Comparison of ENCODE assay signal across 1 cellular context in the genomic region with DNA sequence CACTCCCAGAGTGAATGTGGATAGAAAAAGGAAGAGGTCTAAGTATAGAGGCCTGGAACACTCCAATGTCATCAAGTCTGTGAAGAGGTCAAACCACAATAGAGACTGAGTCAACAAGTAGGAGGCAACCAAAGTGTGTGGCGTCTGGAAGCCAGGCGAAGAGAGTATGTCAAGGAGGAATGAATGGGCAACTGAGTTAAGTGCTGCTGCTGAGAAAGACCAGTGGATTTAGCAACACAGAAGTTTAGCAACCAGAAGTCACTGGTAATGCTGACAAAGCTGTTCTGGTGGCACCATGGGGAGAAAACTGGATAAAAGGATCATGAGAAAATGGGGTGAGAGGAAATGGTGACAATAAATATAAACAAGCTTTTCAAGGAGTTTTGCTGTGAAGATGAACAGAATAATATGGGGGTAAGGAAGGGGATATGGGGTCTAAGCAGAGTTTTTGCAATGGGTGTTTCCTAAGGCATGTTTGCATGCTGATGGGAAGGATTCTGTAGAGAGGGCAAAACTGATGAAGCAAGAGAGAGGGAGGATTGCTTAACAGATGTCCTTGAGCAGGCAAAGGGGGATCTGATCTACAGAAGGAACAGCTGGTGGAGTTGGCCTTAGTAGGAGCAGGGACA.
TF ChIP-seq lines count a peak whose summit lies in the region.

No MANE protein-coding gene starts in this region.

TF ChIP-seq in HEK293, 187 proteins besides CTCF, POLR2A, EP300 and RAD21 (continued from another document):
- TF ChIP-seq, protein P1, sequence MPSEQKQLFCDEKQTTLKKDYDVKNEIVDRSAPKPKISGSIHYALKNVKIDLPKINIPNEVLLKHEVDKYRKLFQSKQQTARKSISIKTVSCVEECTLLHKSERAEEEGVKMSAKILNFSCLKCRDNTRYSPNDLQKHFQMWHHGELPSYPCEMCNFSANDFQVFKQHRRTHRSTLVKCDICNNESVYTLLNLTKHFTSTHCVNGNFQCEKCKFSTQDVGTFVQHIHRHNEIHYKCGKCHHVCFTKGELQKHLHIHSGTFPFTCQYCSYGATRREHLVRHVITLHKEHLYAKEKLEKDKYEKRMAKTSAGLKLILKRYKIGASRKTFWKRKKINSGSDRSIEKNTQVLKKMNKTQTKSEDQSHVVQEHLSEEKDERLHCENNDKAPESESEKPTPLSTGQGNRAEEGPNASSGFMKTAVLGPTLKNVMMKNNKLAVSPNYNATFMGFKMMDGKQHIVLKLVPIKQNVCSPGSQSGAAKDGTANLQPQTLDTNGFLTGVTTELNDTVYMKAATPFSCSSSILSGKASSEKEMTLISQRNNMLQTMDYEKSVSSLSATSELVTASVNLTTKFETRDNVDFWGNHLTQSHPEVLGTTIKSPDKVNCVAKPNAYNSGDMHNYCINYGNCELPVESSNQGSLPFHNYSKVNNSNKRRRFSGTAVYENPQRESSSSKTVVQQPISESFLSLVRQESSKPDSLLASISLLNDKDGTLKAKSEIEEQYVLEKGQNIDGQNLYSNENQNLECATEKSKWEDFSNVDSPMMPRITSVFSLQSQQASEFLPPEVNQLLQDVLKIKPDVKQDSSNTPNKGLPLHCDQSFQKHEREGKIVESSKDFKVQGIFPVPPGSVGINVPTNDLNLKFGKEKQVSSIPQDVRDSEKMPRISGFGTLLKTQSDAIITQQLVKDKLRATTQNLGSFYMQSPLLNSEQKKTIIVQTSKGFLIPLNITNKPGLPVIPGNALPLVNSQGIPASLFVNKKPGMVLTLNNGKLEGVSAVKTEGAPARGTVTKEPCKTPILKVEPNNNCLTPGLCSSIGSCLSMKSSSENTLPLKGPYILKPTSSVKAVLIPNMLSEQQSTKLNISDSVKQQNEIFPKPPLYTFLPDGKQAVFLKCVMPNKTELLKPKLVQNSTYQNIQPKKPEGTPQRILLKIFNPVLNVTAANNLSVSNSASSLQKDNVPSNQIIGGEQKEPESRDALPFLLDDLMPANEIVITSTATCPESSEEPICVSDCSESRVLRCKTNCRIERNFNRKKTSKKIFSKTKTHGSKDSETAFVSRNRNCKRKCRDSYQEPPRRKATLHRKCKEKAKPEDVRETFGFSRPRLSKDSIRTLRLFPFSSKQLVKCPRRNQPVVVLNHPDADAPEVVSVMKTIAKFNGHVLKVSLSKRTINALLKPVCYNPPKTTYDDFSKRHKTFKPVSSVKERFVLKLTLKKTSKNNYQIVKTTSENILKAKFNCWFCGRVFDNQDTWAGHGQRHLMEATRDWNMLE (tag by site-specific recombination; conservative IDR thresholded peaks at IDR 0.05; ENCODE audit: low read depth), result 0 out of 2 replicates have a peak, but pooled peaks have one; percentile 27
